Comparison of ENCODE assay signal across 18 cellular contexts in genomic region chr3:33401781-33402180, GRCh38. TPM values are rescaled to one million over a fixed set of nuclear protein-coding genes. Genes with fewer than 3 reads are reported as not detected.
A peak's percentile ranks its signal among the peaks of the same experiment; 100 is the strongest.
DNase-seq lines count a peak whose midpoint lies in the region; ATAC-seq and TF ChIP-seq lines count a peak whose summit lies in the region.
"Had no signal": no experiment of that assay in that cellular context is flagged by ENCODE, and none has a peak within 500 bp of the region (broad histone marks: within the 10 kb centered on the region; RNA-seq: fewer than 3 reads in every experiment).

No MANE protein-coding gene starts in this region.

- H3K79me2 ChIP-seq in ACC112 (ENCODE audit: control insufficient read depth, insufficient read depth, low read length, unreplicated experiment): peaks cover 4% of the 10 kb centered on the region

- no peak overlapping the region for H2AFZ ChIP-seq in ACC112 (ENCODE audit: low read length, unreplicated experiment)

- CTCF ChIA-PET in Caco-2 (lab: Charles Lee): no interaction called here

- H3K4me3 Mint-ChIP-seq in Caco-2 (ENCODE audit: unreplicated experiment): no peak overlapping the region
- H3K4me3 Mint-ChIP-seq: B cell; CD4-positive, alpha-beta memory T cell had no signal

- DNase-seq in ELR (ENCODE audit: low read depth) (peak; percentile 36), astrocyte of the hippocampus (ENCODE audit: low read depth, low spot score) (peak; percentile 44), left colon (no peak), Caco-2 (no peak), NCI-H524 treated with DMSO at 0.1 percent for 48 hours (lab: John Stamatoyannopoulos, UW) (no peak)
- no peak for DNase-seq in activated naive CD4-positive, alpha-beta T cell (lab: John Stamatoyannopoulos, UW)
- DNase-seq: CD4-positive, alpha-beta memory T cell; DMS 273 treated with DMSO at 0.1 percent for 48 hours; Karpas-422; NCI-H1417 treated with DMSO at 0.1 percent for 48 hours; NCI-H2029 treated with DMSO at 0.1 percent for 48 hours; NCI-H510A; Peyer's patch; SHP77 had no signal

- POLR2A ChIA-PET in Caco-2 (lab: Charles Lee): no interaction called here

- no peaks in the 10 kb centered on the region for H3K27me3 Mint-ChIP-seq in Caco-2 (ENCODE audit: insufficient read depth, unreplicated experiment)
- H3K27me3 Mint-ChIP-seq: B cell; CD4-positive, alpha-beta memory T cell had no signal

- no peak for ATAC-seq in left colon
- ATAC-seq: A549 had no signal

- peaks cover 63% of the 10 kb centered on the region for H3K36me3 Mint-ChIP-seq in Caco-2 (ENCODE audit: insufficient read depth, unreplicated experiment)

- H3K4me1 ChIP-seq in ACC112 (ENCODE audit: control insufficient read depth, insufficient read depth, low read length, unreplicated experiment): peaks cover 8% of the 10 kb centered on the region
- H3K4me1 ChIP-seq in neutrophil (ENCODE audit: control insufficient read depth in 1 of 2, insufficient read depth in 1 of 2, low read depth in 1 of 2, low read length in 1 of 2): peaks cover 20 to 24% of the 10 kb centered on the region in 2 experiments
- H3K4me1 ChIP-seq in Caco-2: no peaks in the 10 kb centered on the region
- H3K4me1 ChIP-seq: A549, Peyer's patch had no signal

- H3K36me3 ChIP-seq in ACC112 (ENCODE audit: insufficient read depth, low read length) (peaks cover 57% of the 10 kb centered on the region), neutrophil (peaks cover 62% of the 10 kb centered on the region), Caco-2 (ENCODE audit: control insufficient read depth, insufficient read depth, low read length) (no peaks in the 10 kb centered on the region; the same call in 1 of the 2 replicates)

- intact Hi-C loops in left colon (cut with DNase I, micrococcal nuclease) (no loop called here), Caco-2 (cut with micrococcal nuclease; ENCODE audit: unreplicated experiment) (no loop called here)

- no peaks in the 10 kb centered on the region for H3K9me3 Mint-ChIP-seq in Caco-2 (ENCODE audit: unreplicated experiment)
- H3K9me3 Mint-ChIP-seq: CD4-positive, alpha-beta memory T cell had no signal

- H3K27ac ChIP-seq in ACC112 (ENCODE audit: low read depth, low read length) (0 out of 2 replicates have a peak overlapping the region, but pooled peaks have one; percentile 10), neutrophil (peak overlapping the region; percentile 69)
- H3K27ac ChIP-seq: A549, Peyer's patch had no signal

- no peak overlapping the region for H3K27ac Mint-ChIP-seq in Caco-2 (ENCODE audit: unreplicated experiment)
- H3K27ac Mint-ChIP-seq: B cell had no signal

- H3K4me1 Mint-ChIP-seq in Caco-2 (ENCODE audit: low read depth, unreplicated experiment): peaks cover 7% of the 10 kb centered on the region
- H3K4me1 Mint-ChIP-seq: B cell had no signal

- TF ChIP-seq CTCF in neutrophil (IDR thresholded peaks at IDR 0.05) (no peak), Caco-2 (IDR thresholded peaks at IDR 0.05; ENCODE audit: insufficient read depth in 1 of 2, low read depth in 1 of 2, low read length in 1 of 2, severe bottlenecking in 1 of 2, unreplicated experiment in 1 of 2) (no peak)

- H3K27me3 ChIP-seq in ACC112 (ENCODE audit: insufficient read depth, low read length) (no peaks in the 10 kb centered on the region), neutrophil (no peaks in the 10 kb centered on the region), Caco-2 (replicated peaks; ENCODE audit: control insufficient read depth, insufficient read depth, low read length) (no peaks in the 10 kb centered on the region)
- H3K27me3 ChIP-seq: Peyer's patch had no signal

- H3K9me3 ChIP-seq in neutrophil (no peaks in the 10 kb centered on the region), Caco-2 (no peaks in the 10 kb centered on the region)
- H3K9me3 ChIP-seq: A549, Peyer's patch had no signal

- no TSS peak for BruUV-seq in Caco-2 (replicated peaks; lab: Mats Ljungman, UMichigan)

- H3K4me3 ChIP-seq in ACC112 (ENCODE audit: low read depth, low read length) (no peak overlapping the region), neutrophil (ENCODE audit: low read depth in 1 of 2, low read length in 1 of 2) (no peak overlapping the region), Caco-2 (ENCODE audit: low read depth, low read length) (no peak overlapping the region)
- H3K4me3 ChIP-seq: A549, Peyer's patch had no signal

RNA-seq across cellular contexts. Expression of gene UBP1, which starts 38.4 kb away (rescaled TPM):
- total RNA-seq in left colon (10 to 100 TPM; 56.5 to 66.8 TPM), Caco-2 (2022) (87.7 and 90.8 TPM in 2 replicates)

Comparison
In these comparisons a context has a peak if more than half of its experiments do, and no peak if none do; other contexts are left out.
1. DNase-seq: peak in ELR (single experiment) and astrocyte of the hippocampus (single experiment); none in left colon (0 of 2), Caco-2 (0 of 2), NCI-H524 treated with DMSO at 0.1 percent for 48 hours (single experiment) and activated naive CD4-positive, alpha-beta T cell (0 of 4).